In the genomic region with DNA sequence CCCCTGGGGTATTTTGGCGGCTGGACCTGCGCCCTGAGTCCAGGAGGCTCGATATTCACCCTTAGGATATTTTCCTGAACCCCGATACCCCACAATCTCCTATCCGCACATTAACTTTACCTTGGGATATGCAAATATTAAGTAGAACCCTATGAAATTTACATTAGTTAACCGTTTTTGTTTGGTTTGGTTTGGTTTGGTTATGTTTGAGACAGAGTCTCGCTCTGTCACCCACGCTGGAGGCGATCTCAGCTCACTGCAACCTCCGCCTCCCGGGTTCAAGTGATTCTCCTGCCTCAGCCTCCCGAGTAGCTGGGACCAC, we compare ENCODE assay signal across 1 cellular context.
TF ChIP-seq lines count a peak whose summit lies in the region.

No MANE protein-coding gene starts in this region.

TF ChIP-seq in GM12878, 131 proteins besides CTCF, POLR2A, EP300 and RAD21:
- no peak for TF ChIP-seq PML (IDR thresholded peaks at IDR 0.05; ENCODE audit: low read length)
- TF ChIP-seq NR2C2 (IDR thresholded peaks at IDR 0.05; ENCODE audit: borderline replicate concordance, control insufficient read depth, insufficient read length, low read depth) = no peak
- TF ChIP-seq EED (IDR thresholded peaks at IDR 0.05; ENCODE audit: low read depth) = no peak
- TF ChIP-seq NR2C1 (IDR thresholded peaks at IDR 0.05) = no peak
- TF ChIP-seq, protein P1, sequence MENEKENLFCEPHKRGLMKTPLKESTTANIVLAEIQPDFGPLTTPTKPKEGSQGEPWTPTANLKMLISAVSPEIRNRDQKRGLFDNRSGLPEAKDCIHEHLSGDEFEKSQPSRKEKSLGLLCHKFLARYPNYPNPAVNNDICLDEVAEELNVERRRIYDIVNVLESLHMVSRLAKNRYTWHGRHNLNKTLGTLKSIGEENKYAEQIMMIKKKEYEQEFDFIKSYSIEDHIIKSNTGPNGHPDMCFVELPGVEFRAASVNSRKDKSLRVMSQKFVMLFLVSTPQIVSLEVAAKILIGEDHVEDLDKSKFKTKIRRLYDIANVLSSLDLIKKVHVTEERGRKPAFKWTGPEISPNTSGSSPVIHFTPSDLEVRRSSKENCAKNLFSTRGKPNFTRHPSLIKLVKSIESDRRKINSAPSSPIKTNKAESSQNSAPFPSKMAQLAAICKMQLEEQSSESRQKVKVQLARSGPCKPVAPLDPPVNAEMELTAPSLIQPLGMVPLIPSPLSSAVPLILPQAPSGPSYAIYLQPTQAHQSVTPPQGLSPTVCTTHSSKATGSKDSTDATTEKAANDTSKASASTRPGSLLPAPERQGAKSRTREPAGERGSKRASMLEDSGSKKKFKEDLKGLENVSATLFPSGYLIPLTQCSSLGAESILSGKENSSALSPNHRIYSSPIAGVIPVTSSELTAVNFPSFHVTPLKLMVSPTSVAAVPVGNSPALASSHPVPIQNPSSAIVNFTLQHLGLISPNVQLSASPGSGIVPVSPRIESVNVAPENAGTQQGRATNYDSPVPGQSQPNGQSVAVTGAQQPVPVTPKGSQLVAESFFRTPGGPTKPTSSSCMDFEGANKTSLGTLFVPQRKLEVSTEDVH (IDR thresholded peaks at IDR 0.05; ENCODE audit: low read depth, partially characterized antibody) = no peak
- TF ChIP-seq BRCA1 (IDR thresholded peaks at IDR 0.05; ENCODE audit: low read depth, low read length) = no peak
- TF ChIP-seq HDGF (IDR thresholded peaks at IDR 0.05) = no peak
- TF ChIP-seq, protein P2, sequence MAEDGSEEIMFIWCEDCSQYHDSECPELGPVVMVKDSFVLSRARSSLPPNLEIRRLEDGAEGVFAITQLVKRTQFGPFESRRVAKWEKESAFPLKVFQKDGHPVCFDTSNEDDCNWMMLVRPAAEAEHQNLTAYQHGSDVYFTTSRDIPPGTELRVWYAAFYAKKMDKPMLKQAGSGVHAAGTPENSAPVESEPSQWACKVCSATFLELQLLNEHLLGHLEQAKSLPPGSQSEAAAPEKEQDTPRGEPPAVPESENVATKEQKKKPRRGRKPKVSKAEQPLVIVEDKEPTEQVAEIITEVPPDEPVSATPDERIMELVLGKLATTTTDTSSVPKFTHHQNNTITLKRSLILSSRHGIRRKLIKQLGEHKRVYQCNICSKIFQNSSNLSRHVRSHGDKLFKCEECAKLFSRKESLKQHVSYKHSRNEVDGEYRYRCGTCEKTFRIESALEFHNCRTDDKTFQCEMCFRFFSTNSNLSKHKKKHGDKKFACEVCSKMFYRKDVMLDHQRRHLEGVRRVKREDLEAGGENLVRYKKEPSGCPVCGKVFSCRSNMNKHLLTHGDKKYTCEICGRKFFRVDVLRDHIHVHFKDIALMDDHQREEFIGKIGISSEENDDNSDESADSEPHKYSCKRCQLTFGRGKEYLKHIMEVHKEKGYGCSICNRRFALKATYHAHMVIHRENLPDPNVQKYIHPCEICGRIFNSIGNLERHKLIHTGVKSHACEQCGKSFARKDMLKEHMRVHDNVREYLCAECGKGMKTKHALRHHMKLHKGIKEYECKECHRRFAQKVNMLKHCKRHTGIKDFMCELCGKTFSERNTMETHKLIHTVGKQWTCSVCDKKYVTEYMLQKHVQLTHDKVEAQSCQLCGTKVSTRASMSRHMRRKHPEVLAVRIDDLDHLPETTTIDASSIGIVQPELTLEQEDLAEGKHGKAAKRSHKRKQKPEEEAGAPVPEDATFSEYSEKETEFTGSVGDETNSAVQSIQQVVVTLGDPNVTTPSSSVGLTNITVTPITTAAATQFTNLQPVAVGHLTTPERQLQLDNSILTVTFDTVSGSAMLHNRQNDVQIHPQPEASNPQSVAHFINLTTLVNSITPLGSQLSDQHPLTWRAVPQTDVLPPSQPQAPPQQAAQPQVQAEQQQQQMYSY (CRISPR knock-in tag; IDR thresholded peaks at IDR 0.05) = no peak
- TF ChIP-seq SMAD1 (IDR thresholded peaks at IDR 0.05; ENCODE audit: low read depth, partially characterized antibody) = no peak
- no peak for TF ChIP-seq FOXK2 (IDR thresholded peaks at IDR 0.05)
